Comparison of ENCODE assay signal across 29 cellular contexts in genomic region chr3:69695933-69696332, GRCh38. TPM values are rescaled to one million over a fixed set of nuclear protein-coding genes. Genes with fewer than 3 reads are reported as not detected.
"Had no signal": no experiment of that assay in that cellular context is flagged by ENCODE, and none has a peak within 500 bp of the region (broad histone marks: within the 10 kb centered on the region; RNA-seq: fewer than 3 reads in every experiment).

No MANE protein-coding gene starts in this region.

- ATAC-seq: left lobe of liver; naive thymus-derived CD4-positive, alpha-beta T cell; stimulated activated effector memory CD8-positive, alpha-beta T cell treated with anti-CD3 and anti-CD28 coated beads, Interleukin-12 subunit alpha, Interleukin-12 subunit beta, amount 100 ng/mL, for 72 hours had no signal

- H3K9me3 Mint-ChIP-seq: stimulated activated effector memory CD8-positive, alpha-beta T cell treated with anti-CD3 and anti-CD28 coated beads, Interleukin-12 subunit alpha, Interleukin-12 subunit beta, amount 100 ng/mL, for 72 hours had no signal

- H3K27ac Mint-ChIP-seq: immature natural killer cell; naive thymus-derived CD4-positive, alpha-beta T cell; nephron; neural progenitor cell; progenitor cell of endocrine pancreas; stimulated activated effector memory CD8-positive, alpha-beta T cell treated with anti-CD3 and anti-CD28 coated beads, Interleukin-12 subunit alpha, Interleukin-12 subunit beta, amount 100 ng/mL, for 72 hours had no signal

- H3K4me2 ChIP-seq: neural progenitor cell had no signal

- H3K27me3 ChIP-seq: esophagus muscularis mucosa, neural progenitor cell, right atrium auricular region, sigmoid colon, stomach, thyroid gland, vagina had no signal

- H3K79me2 ChIP-seq: parathyroid adenoma had no signal

- H3K36me3 ChIP-seq: esophagus muscularis mucosa, neural progenitor cell, right atrium auricular region, sigmoid colon, stomach, thyroid gland, vagina had no signal

- H3K36me3 Mint-ChIP-seq: immature natural killer cell; naive thymus-derived CD4-positive, alpha-beta T cell; neural progenitor cell; stimulated activated effector memory CD8-positive, alpha-beta T cell treated with anti-CD3 and anti-CD28 coated beads, Interleukin-12 subunit alpha, Interleukin-12 subunit beta, amount 100 ng/mL, for 72 hours had no signal

- H2AFZ ChIP-seq: neural progenitor cell, parathyroid adenoma had no signal

- DNase-seq: dorsolateral prefrontal cortex; effector CD4-positive, alpha-beta T cell; foreskin melanocyte; glutamatergic neuron; hypothalamus; immature natural killer cell; mesendoderm; midbrain; naive thymus-derived CD4-positive, alpha-beta T cell; sigmoid colon; stimulated activated CD4-positive, alpha-beta T cell treated with anti-CD3 and anti-CD28 coated beads, Interleukin-2, amount 100 ng/mL, for 24 hours; stimulated activated CD4-positive, alpha-beta T cell treated with anti-CD3 and anti-CD28 coated beads, Interleukin-4, amount 100 ng/mL, for 24 hours; stimulated activated naive CD4-positive, alpha-beta T cell treated with Interleukin-2 at 50 U/mL for 16 hours; stomach; thyroid gland; trophoblast cell had no signal

- H3K4me3 ChIP-seq: dorsolateral prefrontal cortex, esophagus muscularis mucosa, lung, neural progenitor cell, right atrium auricular region, sigmoid colon, stomach, thyroid gland, vagina had no signal

- H3K4me1 ChIP-seq: neural progenitor cell, right atrium auricular region, thyroid gland, vagina had no signal

- H3K9ac ChIP-seq: neural progenitor cell, parathyroid adenoma had no signal

- H3K27ac ChIP-seq: dorsolateral prefrontal cortex, epithelial cell of prostate, esophagus muscularis mucosa, neural progenitor cell, parathyroid adenoma, right atrium auricular region, sigmoid colon, stomach, thyroid gland, vagina had no signal

- FAIRE-seq: colon, keratinocyte had no signal

- H3K9me3 ChIP-seq: thyroid gland, vagina had no signal

- H3K4me3 Mint-ChIP-seq: immature natural killer cell; naive thymus-derived CD4-positive, alpha-beta T cell; nephron; neural progenitor cell; stimulated activated effector memory CD8-positive, alpha-beta T cell treated with anti-CD3 and anti-CD28 coated beads, Interleukin-12 subunit alpha, Interleukin-12 subunit beta, amount 100 ng/mL, for 72 hours had no signal

- H3K4me1 Mint-ChIP-seq: immature natural killer cell; naive thymus-derived CD4-positive, alpha-beta T cell; nephron; stimulated activated effector memory CD8-positive, alpha-beta T cell treated with anti-CD3 and anti-CD28 coated beads, Interleukin-12 subunit alpha, Interleukin-12 subunit beta, amount 100 ng/mL, for 72 hours had no signal

- H3K27me3 Mint-ChIP-seq: progenitor cell of endocrine pancreas had no signal

RNA-seq across cellular contexts. Expression of gene MITF, which starts 43.3 kb away (rescaled TPM):
- polyA plus RNA-seq: naive thymus-derived CD4-positive, alpha-beta T cell had no signal
